Comparison of ENCODE assay signal across 6 cellular contexts in the genomic region with DNA sequence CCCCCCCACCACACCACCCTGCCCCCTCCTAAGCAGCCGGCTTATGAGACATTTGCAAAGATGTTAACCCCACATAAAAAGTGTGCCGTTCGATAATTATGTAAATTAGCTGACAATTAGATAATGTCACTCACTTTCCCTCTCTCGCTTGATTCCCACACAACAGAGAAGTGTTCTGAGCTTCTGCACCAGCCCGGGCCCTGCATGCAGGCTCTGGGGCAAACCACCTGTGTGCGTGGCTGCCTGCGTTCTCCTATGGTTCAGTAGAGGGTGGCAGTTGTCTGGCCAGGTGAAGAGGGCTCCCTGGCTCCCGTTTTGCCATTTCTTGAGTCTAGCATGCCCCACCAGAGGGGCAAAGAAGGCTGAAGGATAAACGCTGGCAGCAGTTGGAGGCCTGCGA.
"Had no signal": no experiment of that assay in that cellular context is flagged by ENCODE, and none has a peak within 500 bp of the region (broad histone marks: within the 10 kb centered on the region; RNA-seq: fewer than 3 reads in every experiment).

No MANE protein-coding gene starts in this region.

- DNase-seq: IMR-90, KBM-7 had no signal

- H3K36me3 Mint-ChIP-seq: IgD-negative memory B cell had no signal

- H3K4me3 Mint-ChIP-seq: IgD-negative memory B cell had no signal

- H3K4me1 Mint-ChIP-seq: IgD-negative memory B cell had no signal

- H3K27ac Mint-ChIP-seq: IgD-negative memory B cell had no signal

- ATAC-seq: HepG2, K562 had no signal

- H3K27ac ChIP-seq: HL-60 had no signal

- H3K4me3 ChIP-seq: K562 had no signal
